ENCODE assay signal across 8 cellular contexts in the genomic region with DNA sequence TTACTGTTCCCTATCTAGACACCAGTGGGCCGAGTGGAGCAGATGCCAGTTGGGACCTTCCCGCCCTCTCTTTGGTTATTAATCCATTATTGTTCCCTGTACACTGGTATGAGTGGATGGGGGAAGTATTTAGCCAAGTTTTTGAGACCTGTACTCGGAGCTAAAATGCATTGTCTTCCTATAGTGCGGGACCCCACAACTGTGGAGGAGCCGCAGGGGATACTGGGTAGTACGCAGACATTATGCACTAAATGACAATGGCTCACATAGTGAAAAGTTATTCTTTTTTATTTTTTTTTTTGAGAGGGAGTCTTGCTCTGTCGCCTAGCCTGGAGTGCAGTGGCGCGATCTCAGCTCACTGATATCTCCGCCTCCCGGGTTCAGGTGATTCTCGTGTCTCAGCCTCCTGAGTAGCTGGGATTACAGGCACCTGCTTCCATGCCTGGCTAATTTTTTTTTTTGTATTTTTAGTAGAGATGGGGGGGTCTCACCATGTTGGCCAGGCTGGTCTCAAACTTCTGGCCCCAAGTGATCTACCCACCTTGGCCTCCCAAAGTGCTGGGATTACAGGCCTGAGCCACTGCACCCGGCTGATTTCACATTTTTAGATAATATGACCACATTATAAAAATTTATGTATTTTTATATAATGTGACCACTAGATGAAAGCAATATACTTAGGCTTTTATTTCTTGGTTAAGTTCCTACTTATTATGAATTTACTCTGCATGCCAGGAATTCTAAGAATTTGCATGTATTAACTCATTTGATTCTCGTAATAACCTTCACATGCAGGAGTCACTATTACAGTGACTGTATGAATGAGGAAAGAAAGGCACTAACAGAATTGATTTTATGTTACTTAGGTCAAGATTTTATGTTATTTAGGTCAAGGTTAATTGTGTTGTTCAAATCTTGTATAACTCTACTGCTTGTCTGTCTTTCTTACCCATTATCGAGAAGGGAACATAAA. TPM values are rescaled to one million over a fixed set of nuclear protein-coding genes. Genes with fewer than 3 reads are reported as not detected.
DNase-seq lines count a peak whose midpoint lies in the region; ATAC-seq and TF ChIP-seq lines count a peak whose summit lies in the region.

No MANE protein-coding gene starts in this region.

- no peaks in the 10 kb centered on the region for H3K27me3 Mint-ChIP-seq in activated T-helper 1 cell treated with anti-CD3 and anti-CD28 coated beads, Interleukin-12 subunit alpha, Interleukin-12 subunit beta, Interleukin-2, Interleukin-4 antibody, amounts not matched to agents 30 ng/mL and 10 ng/mL and 1 ng/mL, durations not matched to agents 14 hours and 24 hours and 36 hours (ENCODE audit: insufficient read depth)
- no peaks in the 10 kb centered on the region for H3K27me3 Mint-ChIP-seq in naive B cell

- H3K9me3 ChIP-seq in HCT116 (ENCODE audit: control insufficient read depth in 1 of 2, insufficient read depth in 1 of 2, low read depth in 1 of 2, low read length in 2 of 2), result no peaks in the 10 kb centered on the region

- BruUV-seq in HCT116 (replicated peaks; lab: Mats Ljungman, UMichigan), result no TSS peak

- peak overlapping the region; percentile 74 to 83 for H3K4me3 ChIP-seq in HCT116 (replicated peaks in 1 of 2; ENCODE audit: low read depth in 1 of 2, low read length in 2 of 2)

- peaks cover 50% of the 10 kb centered on the region for H3K4me1 Mint-ChIP-seq in activated T-helper 1 cell treated with anti-CD3 and anti-CD28 coated beads, Interleukin-12 subunit alpha, Interleukin-12 subunit beta, Interleukin-2, Interleukin-4 antibody, amounts not matched to agents 30 ng/mL and 10 ng/mL and 1 ng/mL, durations not matched to agents 14 hours and 24 hours and 36 hours (ENCODE audit: low read depth)
- H3K4me1 Mint-ChIP-seq in naive B cell, result peaks cover 31 to 60% (median 43%) of the 10 kb centered on the region in 3 donors

- H3K79me2 ChIP-seq in HCT116 (ENCODE audit: insufficient read depth, low read length), result peaks cover 38% of the 10 kb centered on the region

- H3K4me2 ChIP-seq in HCT116 (ENCODE audit: low read length), result peak overlapping the region; percentile 84

- peak overlapping the region; percentile 72 for H3K9ac ChIP-seq in HCT116 (ENCODE audit: low read length)

- RAD21 ChIA-PET in HCT116 (lab: Charles Lee; ENCODE audit: low non-redundant PET in 1 of 2, low total read pairs in 2 of 2, uncharacterized antibody in 2 of 2, unreplicated experiment in 2 of 2), result interaction anchor here in 1 of 2 experiments (0.7 kb wide), 1 partner anchor 217 kb away, joined by 3 read pairs; a partner anchor contains a TSS

- no peaks in the 10 kb centered on the region for H3K27me3 ChIP-seq in HCT116 (ENCODE audit: insufficient read depth, low read length)

- peak overlapping the region; percentile 93 for H3K4me3 Mint-ChIP-seq in activated T-helper 1 cell treated with anti-CD3 and anti-CD28 coated beads, Interleukin-12 subunit alpha, Interleukin-12 subunit beta, Interleukin-2, Interleukin-4 antibody, amounts not matched to agents 30 ng/mL and 10 ng/mL and 1 ng/mL, durations not matched to agents 14 hours and 24 hours and 36 hours
- peak overlapping the region; percentile 89 to 99 (median 96) for H3K4me3 Mint-ChIP-seq in naive B cell

- no peak overlapping the region for H2AFZ ChIP-seq in HCT116 (ENCODE audit: low read depth, low read length, poor library complexity, severe bottlenecking)

- no peak for TF ChIP-seq RAD21 in HCT116 (IDR thresholded peaks at IDR 0.05; ENCODE audit: low read depth)

- peak overlapping the region; percentile 74 for H3K27ac ChIP-seq in HCT116 (ENCODE audit: low read depth, low read length)

- TF ChIP-seq POLR2A in HCT116 (IDR thresholded peaks at IDR 0.05; ENCODE audit: borderline replicate concordance, extremely low read depth, insufficient read depth, insufficient read length), result no peak

- H3K36me3 ChIP-seq in HCT116 (ENCODE audit: control insufficient read depth in 1 of 2, insufficient read depth in 2 of 2, low read length in 2 of 2), result peaks cover 8 to 11% of the 10 kb centered on the region in 2 experiments; a peak in 2 of 4 replicates

- H3K9me3 Mint-ChIP-seq in activated T-helper 1 cell treated with anti-CD3 and anti-CD28 coated beads, Interleukin-12 subunit alpha, Interleukin-12 subunit beta, Interleukin-2, Interleukin-4 antibody, amounts not matched to agents 30 ng/mL and 10 ng/mL and 1 ng/mL, durations not matched to agents 14 hours and 24 hours and 36 hours, result no peaks in the 10 kb centered on the region
- H3K9me3 Mint-ChIP-seq in naive B cell, result no peaks in the 10 kb centered on the region

- peak overlapping the region; percentile 93 for H3K27ac Mint-ChIP-seq in activated T-helper 1 cell treated with anti-CD3 and anti-CD28 coated beads, Interleukin-12 subunit alpha, Interleukin-12 subunit beta, Interleukin-2, Interleukin-4 antibody, amounts not matched to agents 30 ng/mL and 10 ng/mL and 1 ng/mL, durations not matched to agents 14 hours and 24 hours and 36 hours
- H3K27ac Mint-ChIP-seq in naive B cell, result peak overlapping the region; percentile 87 to 98 (median 97)

- H4K20me1 ChIP-seq in HCT116 (ENCODE audit: insufficient read depth), result no peaks in the 10 kb centered on the region

- peaks cover 14% of the 10 kb centered on the region for H3K36me3 Mint-ChIP-seq in activated T-helper 1 cell treated with anti-CD3 and anti-CD28 coated beads, Interleukin-12 subunit alpha, Interleukin-12 subunit beta, Interleukin-2, Interleukin-4 antibody, amounts not matched to agents 30 ng/mL and 10 ng/mL and 1 ng/mL, durations not matched to agents 14 hours and 24 hours and 36 hours (ENCODE audit: low read depth)
- peaks cover 0 to 11% of the 10 kb centered on the region in 2 donors for H3K36me3 Mint-ChIP-seq in naive B cell

- POLR2A ChIA-PET in HCT116 (lab: Charles Lee), result interaction anchor here (0.9 to 2.0 kb wide), 3 partner anchors 20 to 166 kb away, joined by 3 to 11 read pairs (median 7); a partner anchor contains a TSS
- POLR2A ChIA-PET in GM10248 (lab: Yijun Ruan, JAX), result interaction anchor here (0.8 kb wide), 1 partner anchor 217 kb away, joined by 3 read pairs; a partner anchor contains a TSS

- DNase-seq in ELR (ENCODE audit: low read depth), result peak; percentile 27
- DNase-seq in HCT116 (ENCODE audit: low read depth, low spot score), result no peak
- no peak for DNase-seq in activated T-helper 1 cell treated with anti-CD3 and anti-CD28 coated beads, Interleukin-12 subunit alpha, Interleukin-12 subunit beta, Interleukin-2, Interleukin-4 antibody, amounts not matched to agents 30 ng/mL and 10 ng/mL and 1 ng/mL, durations not matched to agents 14 hours and 24 hours and 36 hours (ENCODE audit: low spot score)
- DNase-seq in naive B cell, result no peak
- no peak for DNase-seq in central memory CD4-positive, alpha-beta T cell
- no peak for DNase-seq in GM10248 (ENCODE audit: extremely low spot score)

- intact Hi-C loops in HCT116 (cut with micrococcal nuclease), result loop anchor here (5.0 to 10.0 kb wide), 2 partner anchors 220 to 408 kb away; a partner anchor contains a TSS
- intact Hi-C loops in activated T-helper 1 cell treated with anti-CD3 and anti-CD28 coated beads, Interleukin-12 subunit alpha, Interleukin-12 subunit beta, Interleukin-2, Interleukin-4 antibody, amounts not matched to agents 30 ng/mL and 10 ng/mL and 1 ng/mL, durations not matched to agents 14 hours and 24 hours and 36 hours (cut with micrococcal nuclease), result loop anchor here (5.0 to 10.0 kb wide), 5 partner anchors 173 to 943 kb away; a partner anchor contains a TSS

- TF ChIP-seq CTCF in HCT116 (IDR thresholded peaks at IDR 0.05 in 2 of 3, conservative IDR thresholded peaks at IDR 0.05 in 1 of 3; ENCODE audit: borderline replicate concordance in 1 of 3, insufficient read depth in 1 of 3, low read depth in 2 of 3, low read length in 2 of 3) (no peak), GM10248 (IDR thresholded peaks at IDR 0.05; ENCODE audit: control extremely low read depth, extremely low read depth, low read depth, missing control alignments) (no peak)

- no peaks in the 10 kb centered on the region for H3K9me2 ChIP-seq in HCT116 (ENCODE audit: insufficient read depth)

- CTCF ChIA-PET in HCT116 (lab: Charles Lee), result interaction anchor here (2.6 kb wide), 1 partner anchor 129 kb away, joined by 16 read pairs; no protein-coding TSS in a partner anchor
- CTCF ChIA-PET in GM10248 (lab: Yijun Ruan, JAX), result interaction anchor here (0.6 to 3.6 kb wide), 16 partner anchors 9 to 408 kb away, joined by 3 to 95 read pairs (median 24); a partner anchor contains a TSS

- ATAC-seq in HCT116 (peak; percentile 23), naive B cell (ENCODE audit: low read depth in 2 of 2) (no peak), HG02885 (IDR thresholded peaks at IDR 0.05; ENCODE audit: poor library complexity, unreplicated experiment) (no peak), HG03439 (IDR thresholded peaks at IDR 0.05; ENCODE audit: unreplicated experiment) (no peak)

- peaks cover 15 to 22% of the 10 kb centered on the region in 2 experiments for H3K4me1 ChIP-seq in HCT116 (ENCODE audit: control insufficient read depth in 1 of 2, insufficient read depth in 2 of 2, low read length in 2 of 2)

TF ChIP-seq in HCT116, 20 proteins besides CTCF, POLR2A, EP300 and RAD21 (continues in another document):
- TF ChIP-seq EZH2phosphoT487 (IDR thresholded peaks at IDR 0.05; ENCODE audit: borderline replicate concordance), result no peak
- TF ChIP-seq TCF7L2 (IDR thresholded peaks at IDR 0.05; ENCODE audit: borderline replicate concordance, extremely low read depth, insufficient read depth, insufficient read length), result no peak
- TF ChIP-seq ZFX (IDR thresholded peaks at IDR 0.05), result no peak; the same call in 1 of the 2 replicates
- no peak for TF ChIP-seq ZNF274 (IDR thresholded peaks at IDR 0.05; ENCODE audit: low read depth, low read length)
- TF ChIP-seq FOSL1 (IDR thresholded peaks at IDR 0.05; ENCODE audit: low read depth), result no peak
- TF ChIP-seq SRF (IDR thresholded peaks at IDR 0.05; ENCODE audit: low read depth), result no peak
- TF ChIP-seq, protein P1, sequence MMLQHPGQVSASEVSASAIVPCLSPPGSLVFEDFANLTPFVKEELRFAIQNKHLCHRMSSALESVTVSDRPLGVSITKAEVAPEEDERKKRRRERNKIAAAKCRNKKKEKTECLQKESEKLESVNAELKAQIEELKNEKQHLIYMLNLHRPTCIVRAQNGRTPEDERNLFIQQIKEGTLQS (IDR thresholded peaks at IDR 0.05), result no peak
- no peak for TF ChIP-seq EZH2 (IDR thresholded peaks at IDR 0.05)

RNA-seq across cellular contexts. Expression of a gene that starts 25.9 kb away (rescaled TPM):
- total RNA-seq in HCT116 (2021; ENCODE audit: unreplicated experiment), result 29.6 TPM
- 11.8 and 18.1 TPM in 2 replicates for polyA plus RNA-seq in HCT116 (2012)
- total RNA-seq in activated T-helper 1 cell treated with anti-CD3 and anti-CD28 coated beads, Interleukin-12 subunit alpha, Interleukin-12 subunit beta, Interleukin-2, Interleukin-4 antibody, amounts not matched to agents 30 ng/mL and 10 ng/mL and 1 ng/mL, durations not matched to agents 14 hours and 24 hours and 36 hours, result 40.5 and 40.6 TPM in 2 replicates
- polyA plus RNA-seq in naive B cell (ENCODE audit: low read depth in 6 of 6), result 10 to 100 TPM; 16.7 to 49.6 (median 31.2) TPM

RNA-seq across cellular contexts. Expression of a gene that starts 51.5 kb away (rescaled TPM):
- 2.6 TPM for total RNA-seq in HCT116 (2021; ENCODE audit: unreplicated experiment)
- polyA plus RNA-seq in HCT116 (2012), result 1.8 and 2.3 TPM in 2 replicates
- 13.5 and 15.7 TPM in 2 replicates for total RNA-seq in activated T-helper 1 cell treated with anti-CD3 and anti-CD28 coated beads, Interleukin-12 subunit alpha, Interleukin-12 subunit beta, Interleukin-2, Interleukin-4 antibody, amounts not matched to agents 30 ng/mL and 10 ng/mL and 1 ng/mL, durations not matched to agents 14 hours and 24 hours and 36 hours
- 1 to 10 TPM; 2.7 to 8.1 (median 4.7) TPM for polyA plus RNA-seq in naive B cell (ENCODE audit: low read depth in 6 of 6)
